ENCODE assay signal across 8 cellular contexts in the genomic region with DNA sequence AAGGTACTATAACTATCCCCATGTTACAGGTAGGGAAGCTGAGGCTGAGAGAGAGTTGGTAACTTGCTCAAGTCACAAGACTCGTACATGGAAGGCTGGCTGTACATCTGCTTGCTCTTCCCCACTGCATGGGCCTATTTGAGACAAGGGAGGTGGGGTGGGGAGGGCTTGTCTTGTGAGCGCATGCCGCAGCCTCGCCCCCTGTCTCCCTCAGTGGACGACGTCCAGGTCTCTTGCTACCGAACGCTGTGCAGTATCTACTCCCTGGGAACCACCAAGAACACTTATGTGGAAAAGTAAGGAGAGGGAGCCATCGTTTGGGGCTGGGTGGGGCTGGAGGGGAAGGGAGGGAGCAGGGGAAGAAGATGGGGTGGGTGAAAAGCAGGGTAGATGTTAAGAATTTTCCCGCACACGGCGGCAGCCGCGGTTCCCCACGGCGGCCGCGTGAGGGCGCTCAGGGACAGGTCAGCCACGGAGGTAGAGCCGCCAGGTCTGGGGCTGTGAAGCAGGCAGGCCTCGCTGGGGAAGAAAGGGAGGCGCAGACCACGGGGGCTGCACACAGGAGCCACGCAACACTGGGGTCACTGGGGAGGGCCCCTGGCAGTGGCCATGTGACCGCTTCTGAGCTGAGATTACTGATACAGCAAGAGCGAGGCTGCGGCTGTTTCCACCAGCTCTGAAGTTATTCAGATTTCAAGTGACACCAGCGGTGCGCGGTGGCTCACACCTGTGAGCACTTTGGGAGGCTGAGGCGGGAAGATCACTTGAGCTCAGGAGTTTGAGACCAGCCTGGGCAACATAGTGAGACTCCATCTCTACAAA.
DNase-seq lines count a peak whose midpoint lies in the region; ATAC-seq and TF ChIP-seq lines count a peak whose summit lies in the region.

No MANE protein-coding gene starts in this region.

- H3K27me3 Mint-ChIP-seq in activated CD8-positive, alpha-beta T cell treated with anti-CD3 and anti-CD28 coated beads, Interleukin-2, amount 10 ng/mL, durations not matched to agents 7 days and 5 days (ENCODE audit: low read depth) = peaks cover 22% of the 10 kb centered on the region
- peaks cover 13% of the 10 kb centered on the region for H3K27me3 Mint-ChIP-seq in mesothelial cell of epicardium (ENCODE audit: low read depth)

- no peaks in the 10 kb centered on the region for H3K36me3 Mint-ChIP-seq in activated CD8-positive, alpha-beta T cell treated with anti-CD3 and anti-CD28 coated beads, Interleukin-2, amount 10 ng/mL, durations not matched to agents 7 days and 5 days (ENCODE audit: low read depth)
- no peaks in the 10 kb centered on the region for H3K36me3 Mint-ChIP-seq in mesothelial cell of epicardium

- peak; percentile 81 for ATAC-seq in activated CD8-positive, alpha-beta T cell treated with anti-CD3 and anti-CD28 coated beads, Interleukin-2, amount 10 ng/mL, durations not matched to agents 7 days and 5 days
- no peak for ATAC-seq in HG03097 (IDR thresholded peaks at IDR 0.05; ENCODE audit: low FRiP score, unreplicated experiment)

- H3K27me3 ChIP-seq in BJ (ENCODE audit: control insufficient read depth, insufficient read depth, low read length) = no peaks in the 10 kb centered on the region

- H3K4me3 ChIP-seq in BJ (ENCODE audit: low read depth, low read length) = no peak overlapping the region

- no peaks in the 10 kb centered on the region for H3K9me3 Mint-ChIP-seq in activated CD8-positive, alpha-beta T cell treated with anti-CD3 and anti-CD28 coated beads, Interleukin-2, amount 10 ng/mL, durations not matched to agents 7 days and 5 days (ENCODE audit: insufficient read depth)
- H3K9me3 Mint-ChIP-seq in mesothelial cell of epicardium = no peaks in the 10 kb centered on the region

- CTCF ChIA-PET in BJ (lab: Yijun Ruan, JAX) = interaction anchor here (0.5 to 1.7 kb wide), 23 partner anchors 11 to 417 kb away, joined by 3 to 8 read pairs (median 4); a partner anchor contains a TSS
- CTCF ChIA-PET in activated CD8-positive, alpha-beta T cell treated with anti-CD3 and anti-CD28 coated beads, Interleukin-2, amount 10 ng/mL, durations not matched to agents 7 days and 5 days (lab: Charles Lee) = interaction anchor here (0.9 to 5.1 kb wide), 20 partner anchors 15 to 416 kb away, joined by 3 to 72 read pairs (median 4); a partner anchor contains a TSS

- peaks cover 30% of the 10 kb centered on the region for H3K4me1 Mint-ChIP-seq in activated CD8-positive, alpha-beta T cell treated with anti-CD3 and anti-CD28 coated beads, Interleukin-2, amount 10 ng/mL, durations not matched to agents 7 days and 5 days (ENCODE audit: low read depth)
- H3K4me1 Mint-ChIP-seq in mesothelial cell of epicardium = no peaks in the 10 kb centered on the region

- POLR2A ChIA-PET in BJ (lab: Charles Lee) = no interaction called here
- POLR2A ChIA-PET in activated CD8-positive, alpha-beta T cell treated with anti-CD3 and anti-CD28 coated beads, Interleukin-2, amount 10 ng/mL, durations not matched to agents 7 days and 5 days (lab: Charles Lee) = interaction anchor here (0.6 to 1.3 kb wide), 3 partner anchors 115 to 1804 kb away, joined by 3 read pairs; no protein-coding TSS in a partner anchor

- peak overlapping the region; percentile 8 for H3K4me3 Mint-ChIP-seq in activated CD8-positive, alpha-beta T cell treated with anti-CD3 and anti-CD28 coated beads, Interleukin-2, amount 10 ng/mL, durations not matched to agents 7 days and 5 days
- H3K4me3 Mint-ChIP-seq in mesothelial cell of epicardium = no peak overlapping the region

- TF ChIP-seq CTCF in BJ (IDR thresholded peaks at IDR 0.05; ENCODE audit: insufficient read depth, low read depth, low read length) (peak; percentile 95), mesothelial cell of epicardium (IDR thresholded peaks at IDR 0.05; ENCODE audit: unreplicated experiment) (peak; percentile 78)

- H3K36me3 ChIP-seq in BJ (ENCODE audit: control insufficient read depth, insufficient read depth, low read length) = no peaks in the 10 kb centered on the region

- DNase-seq in BJ (ENCODE audit: low read depth) (no peak), H4 (ENCODE audit: low spot score) (peak; percentile 67), NCI-H526 treated with DMSO at 0.1 percent for 48 hours (lab: John Stamatoyannopoulos, UW) (peak; percentile 48), mesothelial cell of epicardium (ENCODE audit: low spot score in 2 of 2, unreplicated experiment in 2 of 2) (peak; percentile 62 to 81)
- peak; percentile 81 for DNase-seq in activated CD8-positive, alpha-beta T cell treated with anti-CD3 and anti-CD28 coated beads, Interleukin-2, amount 10 ng/mL, durations not matched to agents 7 days and 5 days
- DNase-seq in effector CD8-positive, alpha-beta T cell (lab: John Stamatoyannopoulos, UW) = peak; percentile 42
- peak; percentile 20 to 52 for DNase-seq in stimulated activated CD8-positive, alpha-beta memory T cell treated with anti-CD3 and anti-CD28 coated beads, Interleukin-4, amount 100 ng/mL, for 1 hour (ENCODE audit: low read depth in 2 of 2, low spot score in 1 of 2)

- H3K27ac Mint-ChIP-seq in activated CD8-positive, alpha-beta T cell treated with anti-CD3 and anti-CD28 coated beads, Interleukin-2, amount 10 ng/mL, durations not matched to agents 7 days and 5 days = peak overlapping the region; percentile 49
- no peak overlapping the region for H3K27ac Mint-ChIP-seq in mesothelial cell of epicardium
